Comparison of ENCODE assay signal across 29 cellular contexts in the genomic region with DNA sequence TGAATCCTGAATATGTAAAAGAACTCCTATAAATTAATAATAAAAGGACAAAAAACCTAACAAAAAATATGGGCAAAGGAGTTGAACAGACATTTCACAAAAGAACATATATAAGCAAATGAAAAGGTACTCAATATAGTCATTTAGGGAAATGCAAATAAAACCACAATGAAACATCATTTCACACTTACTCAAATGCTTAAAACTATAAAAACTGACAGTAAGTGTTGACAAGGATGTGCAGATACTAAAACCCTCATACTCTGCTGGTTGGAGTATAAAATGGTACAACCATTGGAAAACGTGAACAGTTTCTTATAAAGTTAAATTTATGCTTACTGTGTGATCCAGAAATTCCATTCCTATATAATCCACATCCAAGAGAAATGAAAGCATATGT.
"Had no signal": no experiment of that assay in that cellular context is flagged by ENCODE, and none has a peak within 500 bp of the region (broad histone marks: within the 10 kb centered on the region; RNA-seq: fewer than 3 reads in every experiment).

No MANE protein-coding gene starts in this region.

- H3K9me3 Mint-ChIP-seq: activated CD4-positive, alpha-beta T cell treated with anti-CD3 and anti-CD28 coated beads, Interleukin-2, amount 10 ng/mL, durations not matched to agents 24 days and 14 days; activated naive CD4-positive, alpha-beta T cell treated with anti-CD3 and anti-CD28 coated beads for 36 hours had no signal

- H3K4me1 ChIP-seq: adrenal gland, body of pancreas, breast epithelium had no signal

- H3K36me3 ChIP-seq: adrenal gland, breast epithelium had no signal

- H3K27me3 ChIP-seq: adrenal gland, body of pancreas, breast epithelium had no signal

- H3K4me3 ChIP-seq: adrenal gland, body of pancreas, breast epithelium, coronary artery had no signal

- DNase-seq: activated CD4-positive, alpha-beta T cell treated with anti-CD3 and anti-CD28 coated beads for 1 hour; activated CD4-positive, alpha-beta T cell treated with anti-CD3 and anti-CD28 coated beads, Interleukin-2, amount 10 ng/mL, durations not matched to agents 24 days and 14 days; activated CD4-positive, alpha-beta T cell treated with anti-CD3 and anti-CD28 coated beads, Interleukin-2, amount 50 U/mL, for 4 hours; activated CD4-positive, CD25-positive, alpha-beta regulatory T cell; activated CD8-positive, alpha-beta T cell treated with anti-CD3 and anti-CD28 coated beads, Interleukin-2, amount 10 ng/mL, durations not matched to agents 7 days and 5 days; activated gamma-delta T cell treated with Interleukin-2 at 50 U/mL for 16 hours; activated naive CD4-positive, alpha-beta T cell treated with anti-CD3 and anti-CD28 coated beads for 36 hours; activated naive CD8-positive, alpha-beta T cell treated with anti-CD3 and anti-CD28 coated beads, Interleukin-2, amount 10 ng/mL, durations not matched to agents 7 days and 5 days; adrenal gland; body of pancreas; MM.1S; MV-4-11; NCI-H1092; NCI-H1436 treated with DMSO at 0.1 percent for 48 hours; NCI-H1694 treated with DMSO at 0.1 percent for 48 hours; NCI-H2029; NCI-H2107; NCI-H2171; NCI-H510A; NCI-H526; NCI-H748 treated with DMSO at 0.1 percent for 48 hours; NK-92 treated with Interleukin-12 subunit alpha and Interleukin-12 subunit beta, amount 100 ng/mL, for 24 hours; OCI-M1; Right ventricle myocardium superior; SW 1271; T-helper 9 cell had no signal

- H3K27ac Mint-ChIP-seq: activated CD4-positive, alpha-beta T cell treated with anti-CD3 and anti-CD28 coated beads, Interleukin-2, amount 10 ng/mL, durations not matched to agents 24 days and 14 days; activated CD8-positive, alpha-beta T cell treated with anti-CD3 and anti-CD28 coated beads, Interleukin-2, amount 10 ng/mL, durations not matched to agents 7 days and 5 days; activated naive CD4-positive, alpha-beta T cell treated with anti-CD3 and anti-CD28 coated beads for 36 hours; activated naive CD8-positive, alpha-beta T cell treated with anti-CD3 and anti-CD28 coated beads, Interleukin-2, amount 10 ng/mL, durations not matched to agents 7 days and 5 days had no signal

- H3K9me3 ChIP-seq: adrenal gland, body of pancreas had no signal

- ATAC-seq: activated CD8-positive, alpha-beta T cell treated with anti-CD3 and anti-CD28 coated beads, Interleukin-2, amount 10 ng/mL, durations not matched to agents 7 days and 5 days; body of pancreas had no signal

- H3K27ac ChIP-seq: adrenal gland, body of pancreas, breast epithelium, coronary artery, VCaP had no signal

- H3K36me3 Mint-ChIP-seq: activated naive CD8-positive, alpha-beta T cell treated with anti-CD3 and anti-CD28 coated beads, Interleukin-2, amount 10 ng/mL, durations not matched to agents 7 days and 5 days had no signal
